Comparison of ENCODE assay signal across 2 cellular contexts in the genomic region with DNA sequence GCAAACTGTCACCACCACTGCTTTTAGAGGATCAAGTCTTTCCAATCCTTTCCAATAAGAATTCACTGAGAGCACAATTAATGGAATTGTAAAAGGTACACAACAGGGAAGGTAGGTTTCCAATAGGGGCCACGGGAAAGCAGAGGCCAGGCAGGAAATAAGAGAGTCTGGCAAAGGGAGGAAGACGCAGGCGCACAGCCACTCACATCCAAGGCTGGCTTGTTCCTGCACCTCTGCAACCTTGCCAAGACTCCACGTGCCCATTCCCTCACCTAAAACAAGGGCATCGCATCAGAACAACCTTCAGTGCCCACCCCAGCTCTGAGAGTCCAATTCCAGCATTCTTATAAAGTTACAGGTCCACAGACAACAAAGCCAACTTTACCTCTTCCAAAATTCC.
TF ChIP-seq lines count a peak whose summit lies in the region.

No MANE protein-coding gene starts in this region.

TF ChIP-seq in IMR-90, 13 proteins besides CTCF, POLR2A, EP300 and RAD21:
- TF ChIP-seq BHLHE40 (IDR thresholded peaks at IDR 0.05; ENCODE audit: low read depth, low read length) (no peak), MXI1 (IDR thresholded peaks at IDR 0.05; ENCODE audit: borderline replicate concordance, low read depth, low read length) (no peak), MAFK (IDR thresholded peaks at IDR 0.05; ENCODE audit: low read depth, low read length) (no peak), RCOR1 (IDR thresholded peaks at IDR 0.05; ENCODE audit: insufficient replicate concordance, low read length) (no peak), NFE2L2 (IDR thresholded peaks at IDR 0.05; ENCODE audit: low read depth, low read length) (no peak), FOS (IDR thresholded peaks at IDR 0.05; ENCODE audit: low read depth, low read length) (no peak), CHD1 (IDR thresholded peaks at IDR 0.05; ENCODE audit: low read depth, low read length) (no peak), SMC3 (IDR thresholded peaks at IDR 0.05; ENCODE audit: low read depth, low read length) (no peak), RFX5 (IDR thresholded peaks at IDR 0.05; ENCODE audit: low read depth, low read length) (no peak), MAZ (IDR thresholded peaks at IDR 0.05; ENCODE audit: borderline replicate concordance, low read depth, low read length) (no peak), CEBPB (IDR thresholded peaks at IDR 0.05; ENCODE audit: low read depth, low read length) (no peak)
- TF ChIP-seq, protein P1, sequence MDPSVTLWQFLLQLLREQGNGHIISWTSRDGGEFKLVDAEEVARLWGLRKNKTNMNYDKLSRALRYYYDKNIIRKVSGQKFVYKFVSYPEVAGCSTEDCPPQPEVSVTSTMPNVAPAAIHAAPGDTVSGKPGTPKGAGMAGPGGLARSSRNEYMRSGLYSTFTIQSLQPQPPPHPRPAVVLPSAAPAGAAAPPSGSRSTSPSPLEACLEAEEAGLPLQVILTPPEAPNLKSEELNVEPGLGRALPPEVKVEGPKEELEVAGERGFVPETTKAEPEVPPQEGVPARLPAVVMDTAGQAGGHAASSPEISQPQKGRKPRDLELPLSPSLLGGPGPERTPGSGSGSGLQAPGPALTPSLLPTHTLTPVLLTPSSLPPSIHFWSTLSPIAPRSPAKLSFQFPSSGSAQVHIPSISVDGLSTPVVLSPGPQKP (IDR thresholded peaks at IDR 0.05; ENCODE audit: borderline replicate concordance, low read depth, low read length) = no peak
- TF ChIP-seq, protein P2, sequence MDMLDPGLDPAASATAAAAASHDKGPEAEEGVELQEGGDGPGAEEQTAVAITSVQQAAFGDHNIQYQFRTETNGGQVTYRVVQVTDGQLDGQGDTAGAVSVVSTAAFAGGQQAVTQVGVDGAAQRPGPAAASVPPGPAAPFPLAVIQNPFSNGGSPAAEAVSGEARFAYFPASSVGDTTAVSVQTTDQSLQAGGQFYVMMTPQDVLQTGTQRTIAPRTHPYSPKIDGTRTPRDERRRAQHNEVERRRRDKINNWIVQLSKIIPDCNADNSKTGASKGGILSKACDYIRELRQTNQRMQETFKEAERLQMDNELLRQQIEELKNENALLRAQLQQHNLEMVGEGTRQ (IDR thresholded peaks at IDR 0.05; ENCODE audit: low read depth, low read length) = no peak

TF ChIP-seq in H1, 55 proteins besides CTCF, POLR2A, EP300 and RAD21:
- no peak for TF ChIP-seq RXRA (IDR thresholded peaks at IDR 0.05; ENCODE audit: insufficient read depth, low read depth, low read length)
